In genomic region chr17:45052052-45052772, GRCh38 we compare ENCODE assay signal across 7 cellular contexts. TPM values are rescaled to one million over a fixed set of nuclear protein-coding genes. Genes with fewer than 3 reads are reported as not detected.
DNase-seq lines count a peak whose midpoint lies in the region; ATAC-seq and TF ChIP-seq lines count a peak whose summit lies in the region.

No MANE protein-coding gene starts in this region.

- TF ChIP-seq CTCF in GM12864 (IDR thresholded peaks at IDR 0.05; ENCODE audit: low read depth, low read length, missing control alignments) (no peak), WI38 (IDR thresholded peaks at IDR 0.05; ENCODE audit: low read depth, low read length) (no peak)

- H3K27me3 ChIP-seq in mesendoderm (ENCODE audit: insufficient read depth, low read length, poor library complexity) = no peaks in the 10 kb centered on the region

- H2BK5ac ChIP-seq in mesendoderm (ENCODE audit: low read length) = no peak overlapping the region

- peak overlapping the region; percentile 98 for H3K18ac ChIP-seq in mesendoderm (ENCODE audit: low read length)

- peak overlapping the region; percentile 94 for H3K56ac ChIP-seq in mesendoderm (ENCODE audit: low read length)

- intact Hi-C loops in dendritic cell treated with granulocyte-macrophage colony-stimulating factor and Interleukin-4, amounts not matched to agents 40 ng/mL and 50 ng/mL, for 4 days (cut with micrococcal nuclease) = no loop called here

- WGBS in mesendoderm (ENCODE audit: extremely low coverage, insufficient coverage, low lambda C conversion rate) = no CpG with 5 or more reads among the region's 36 CpGs

- peak overlapping the region; percentile 89 for H2BK15ac ChIP-seq in mesendoderm (replicated peaks; ENCODE audit: low read depth)

- H3K9me3 Mint-ChIP-seq in dendritic cell treated with granulocyte-macrophage colony-stimulating factor and Interleukin-4, amounts not matched to agents 40 ng/mL and 50 ng/mL, for 4 days = no peaks in the 10 kb centered on the region

- H2BK120ac ChIP-seq in mesendoderm (ENCODE audit: low read depth, low read length) = no peak overlapping the region

- H3K27me3 Mint-ChIP-seq in dendritic cell treated with granulocyte-macrophage colony-stimulating factor and Interleukin-4, amounts not matched to agents 40 ng/mL and 50 ng/mL, for 4 days = no peaks in the 10 kb centered on the region

- H4K8ac ChIP-seq in mesendoderm (ENCODE audit: low read depth, low read length) = peak overlapping the region; percentile 59

- peak overlapping the region; percentile 72 for H3K4me3 Mint-ChIP-seq in dendritic cell treated with granulocyte-macrophage colony-stimulating factor and Interleukin-4, amounts not matched to agents 40 ng/mL and 50 ng/mL, for 4 days

- peak overlapping the region; percentile 90 for H3K4me2 ChIP-seq in mesendoderm (ENCODE audit: low read length)

- H3K4me3 ChIP-seq in GM12864 (ENCODE audit: low read depth, low read length) (peak overlapping the region; percentile 50), WI38 (ENCODE audit: low read depth, low read length) (peak overlapping the region; percentile 63), mesendoderm (ENCODE audit: low read length) (peak overlapping the region; percentile 63)

- H3K23ac ChIP-seq in mesendoderm (ENCODE audit: low read length) = no peak overlapping the region

- peaks cover 26% of the 10 kb centered on the region for H3K4me1 Mint-ChIP-seq in dendritic cell treated with granulocyte-macrophage colony-stimulating factor and Interleukin-4, amounts not matched to agents 40 ng/mL and 50 ng/mL, for 4 days (ENCODE audit: low read depth)

- ATAC-seq in stimulated activated naive CD8-positive, alpha-beta T cell treated with anti-CD3 and anti-CD28 coated beads, Interleukin-15, Interleukin-2, amounts not matched to agents 100 U/mL and 50 U/mL, for 24 hours = peak; percentile 33

- peak overlapping the region; percentile 89 for H3K9ac ChIP-seq in mesendoderm (ENCODE audit: low read length)

- peak overlapping the region; percentile 52 for H4K5ac ChIP-seq in mesendoderm (ENCODE audit: low read length)

- H3K36me3 Mint-ChIP-seq in dendritic cell treated with granulocyte-macrophage colony-stimulating factor and Interleukin-4, amounts not matched to agents 40 ng/mL and 50 ng/mL, for 4 days (ENCODE audit: low read depth) = peaks cover 7% of the 10 kb centered on the region

- H3K4me1 ChIP-seq in mesendoderm (ENCODE audit: control insufficient read depth, low read depth, low read length) = no peaks in the 10 kb centered on the region

- no peak overlapping the region for H2AK5ac ChIP-seq in mesendoderm (ENCODE audit: low read length)

- DNase-seq in GM12864 (ENCODE audit: low read depth) = no peak
- DNase-seq in NCI-H2029 (lab: John Stamatoyannopoulos, UW) = peak; percentile 85
- peak; percentile 49 for DNase-seq in mesendoderm
- DNase-seq in stimulated activated naive CD8-positive, alpha-beta T cell treated with anti-CD3 and anti-CD28 coated beads, Interleukin-15, Interleukin-2, amounts not matched to agents 100 U/mL and 50 U/mL, for 24 hours = peak; percentile 46
- DNase-seq in inferior parietal cortex (ENCODE audit: extremely low spot score) = no peak

- H3K27ac ChIP-seq in mesendoderm (ENCODE audit: low read depth, low read length) = peak overlapping the region; percentile 70

- H3K36me3 ChIP-seq in mesendoderm (ENCODE audit: control insufficient read depth, insufficient read depth, low read length) = peaks cover 1% of the 10 kb centered on the region

- H3K27ac Mint-ChIP-seq in dendritic cell treated with granulocyte-macrophage colony-stimulating factor and Interleukin-4, amounts not matched to agents 40 ng/mL and 50 ng/mL, for 4 days = peak overlapping the region; percentile 60

- peaks cover 7% of the 10 kb centered on the region for H3K79me1 ChIP-seq in mesendoderm (ENCODE audit: low read length)

- H3K4ac ChIP-seq in mesendoderm (ENCODE audit: low read depth, low read length) = no peak overlapping the region

- peaks cover 11% of the 10 kb centered on the region for H3K79me2 ChIP-seq in mesendoderm (ENCODE audit: control insufficient read depth, insufficient read depth, low read length)

RNA-seq across cellular contexts. Expression of gene DCAKD, which starts 0.8 kb away (rescaled TPM):
- 21.9 TPM for polyA plus RNA-seq in mesendoderm (2013, experiment 1 of 2)
- 22.4 TPM for polyA plus RNA-seq in mesendoderm (2013, experiment 2 of 2)

RNA-seq across cellular contexts. Expression of gene NMT1, which starts 8.9 kb away (rescaled TPM):
- polyA plus RNA-seq in mesendoderm (2013, experiment 1 of 2) = 126 TPM
- 128 TPM for polyA plus RNA-seq in mesendoderm (2013, experiment 2 of 2)

Comparison
In these comparisons a context has a peak if more than half of its experiments do, and no peak if none do; other contexts are left out.
1. DNase-seq: peak in NCI-H2029 (single experiment), mesendoderm (single experiment) and stimulated activated naive CD8-positive, alpha-beta T cell treated with anti-CD3 and anti-CD28 coated beads, Interleukin-15, Interleukin-2, amounts not matched to agents 100 U/mL and 50 U/mL, for 24 hours (single experiment); none in GM12864 (single experiment) and inferior parietal cortex (single experiment).
2. Peak in every context shown above with its lines, with median percentiles within 50 percentile points of each other: H3K4me3 ChIP-seq.